Comparison of ENCODE assay signal across 1 cellular context in the genomic region with DNA sequence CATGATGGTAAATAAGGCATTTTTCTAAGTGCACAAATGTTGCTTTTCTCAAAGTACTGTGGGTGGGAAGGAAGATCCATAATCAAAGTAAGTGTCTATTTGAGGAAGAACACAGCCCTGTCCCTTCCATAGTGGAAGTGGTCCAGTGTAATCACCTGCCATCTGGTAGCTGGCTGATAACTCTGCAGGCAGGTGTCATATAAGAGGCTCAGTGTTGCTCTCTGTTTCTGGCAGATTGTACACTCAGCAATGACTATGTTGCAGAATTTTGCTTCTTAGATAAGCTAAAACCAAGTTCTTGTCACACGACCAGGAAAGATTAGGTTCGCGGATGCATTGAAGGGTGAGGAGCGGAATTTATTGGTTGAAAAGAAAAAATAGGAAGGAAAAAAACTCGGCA.
TF ChIP-seq lines count a peak whose summit lies in the region.

No MANE protein-coding gene starts in this region.

TF ChIP-seq in K562, 482 proteins besides CTCF, POLR2A, EP300 and RAD21 (continued from another document and continues in another):
- TF ChIP-seq, protein P1, sequence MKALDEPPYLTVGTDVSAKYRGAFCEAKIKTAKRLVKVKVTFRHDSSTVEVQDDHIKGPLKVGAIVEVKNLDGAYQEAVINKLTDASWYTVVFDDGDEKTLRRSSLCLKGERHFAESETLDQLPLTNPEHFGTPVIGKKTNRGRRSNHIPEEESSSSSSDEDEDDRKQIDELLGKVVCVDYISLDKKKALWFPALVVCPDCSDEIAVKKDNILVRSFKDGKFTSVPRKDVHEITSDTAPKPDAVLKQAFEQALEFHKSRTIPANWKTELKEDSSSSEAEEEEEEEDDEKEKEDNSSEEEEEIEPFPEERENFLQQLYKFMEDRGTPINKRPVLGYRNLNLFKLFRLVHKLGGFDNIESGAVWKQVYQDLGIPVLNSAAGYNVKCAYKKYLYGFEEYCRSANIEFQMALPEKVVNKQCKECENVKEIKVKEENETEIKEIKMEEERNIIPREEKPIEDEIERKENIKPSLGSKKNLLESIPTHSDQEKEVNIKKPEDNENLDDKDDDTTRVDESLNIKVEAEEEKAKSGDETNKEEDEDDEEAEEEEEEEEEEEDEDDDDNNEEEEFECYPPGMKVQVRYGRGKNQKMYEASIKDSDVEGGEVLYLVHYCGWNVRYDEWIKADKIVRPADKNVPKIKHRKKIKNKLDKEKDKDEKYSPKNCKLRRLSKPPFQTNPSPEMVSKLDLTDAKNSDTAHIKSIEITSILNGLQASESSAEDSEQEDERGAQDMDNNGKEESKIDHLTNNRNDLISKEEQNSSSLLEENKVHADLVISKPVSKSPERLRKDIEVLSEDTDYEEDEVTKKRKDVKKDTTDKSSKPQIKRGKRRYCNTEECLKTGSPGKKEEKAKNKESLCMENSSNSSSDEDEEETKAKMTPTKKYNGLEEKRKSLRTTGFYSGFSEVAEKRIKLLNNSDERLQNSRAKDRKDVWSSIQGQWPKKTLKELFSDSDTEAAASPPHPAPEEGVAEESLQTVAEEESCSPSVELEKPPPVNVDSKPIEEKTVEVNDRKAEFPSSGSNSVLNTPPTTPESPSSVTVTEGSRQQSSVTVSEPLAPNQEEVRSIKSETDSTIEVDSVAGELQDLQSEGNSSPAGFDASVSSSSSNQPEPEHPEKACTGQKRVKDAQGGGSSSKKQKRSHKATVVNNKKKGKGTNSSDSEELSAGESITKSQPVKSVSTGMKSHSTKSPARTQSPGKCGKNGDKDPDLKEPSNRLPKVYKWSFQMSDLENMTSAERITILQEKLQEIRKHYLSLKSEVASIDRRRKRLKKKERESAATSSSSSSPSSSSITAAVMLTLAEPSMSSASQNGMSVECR (CRISPR knock-in tag; IDR thresholded peaks at IDR 0.05): no peak
- TF ChIP-seq NFATC3 (IDR thresholded peaks at IDR 0.05): no peak
- TF ChIP-seq RBM15 (IDR thresholded peaks at IDR 0.05; ENCODE audit: insufficient read depth, low read length): no peak
- TF ChIP-seq OTX1 (CRISPR knock-in tag; IDR thresholded peaks at IDR 0.05): no peak
- no peak for TF ChIP-seq KAT8 (IDR thresholded peaks at IDR 0.05; ENCODE audit: low read depth)
- no peak for TF ChIP-seq ILF3 (IDR thresholded peaks at IDR 0.05; ENCODE audit: borderline replicate concordance)
- TF ChIP-seq ZNF212 (CRISPR knock-in tag; IDR thresholded peaks at IDR 0.05): no peak
- TF ChIP-seq, protein P2, sequence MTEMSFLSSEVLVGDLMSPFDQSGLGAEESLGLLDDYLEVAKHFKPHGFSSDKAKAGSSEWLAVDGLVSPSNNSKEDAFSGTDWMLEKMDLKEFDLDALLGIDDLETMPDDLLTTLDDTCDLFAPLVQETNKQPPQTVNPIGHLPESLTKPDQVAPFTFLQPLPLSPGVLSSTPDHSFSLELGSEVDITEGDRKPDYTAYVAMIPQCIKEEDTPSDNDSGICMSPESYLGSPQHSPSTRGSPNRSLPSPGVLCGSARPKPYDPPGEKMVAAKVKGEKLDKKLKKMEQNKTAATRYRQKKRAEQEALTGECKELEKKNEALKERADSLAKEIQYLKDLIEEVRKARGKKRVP (CRISPR knock-in tag; IDR thresholded peaks at IDR 0.05): no peak
- TF ChIP-seq CEBPB (tag; IDR thresholded peaks at IDR 0.05): no peak
- TF ChIP-seq HNRNPLL (IDR thresholded peaks at IDR 0.05; ENCODE audit: low read depth, low read length, poor library complexity, severe bottlenecking): no peak
- no peak for TF ChIP-seq SIRT6 (IDR thresholded peaks at IDR 0.05; ENCODE audit: low read depth, low read length)
- no peak for TF ChIP-seq STAT5B (CRISPR knock-in tag; IDR thresholded peaks at IDR 0.05)
- TF ChIP-seq ZNF24 (IDR thresholded peaks at IDR 0.05): no peak
- TF ChIP-seq COPS2 (conservative IDR thresholded peaks at IDR 0.05): no peak
- TF ChIP-seq, protein P3, sequence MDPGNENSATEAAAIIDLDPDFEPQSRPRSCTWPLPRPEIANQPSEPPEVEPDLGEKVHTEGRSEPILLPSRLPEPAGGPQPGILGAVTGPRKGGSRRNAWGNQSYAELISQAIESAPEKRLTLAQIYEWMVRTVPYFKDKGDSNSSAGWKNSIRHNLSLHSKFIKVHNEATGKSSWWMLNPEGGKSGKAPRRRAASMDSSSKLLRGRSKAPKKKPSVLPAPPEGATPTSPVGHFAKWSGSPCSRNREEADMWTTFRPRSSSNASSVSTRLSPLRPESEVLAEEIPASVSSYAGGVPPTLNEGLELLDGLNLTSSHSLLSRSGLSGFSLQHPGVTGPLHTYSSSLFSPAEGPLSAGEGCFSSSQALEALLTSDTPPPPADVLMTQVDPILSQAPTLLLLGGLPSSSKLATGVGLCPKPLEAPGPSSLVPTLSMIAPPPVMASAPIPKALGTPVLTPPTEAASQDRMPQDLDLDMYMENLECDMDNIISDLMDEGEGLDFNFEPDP (CRISPR knock-in tag; IDR thresholded peaks at IDR 0.05): no peak
- TF ChIP-seq, protein P4, sequence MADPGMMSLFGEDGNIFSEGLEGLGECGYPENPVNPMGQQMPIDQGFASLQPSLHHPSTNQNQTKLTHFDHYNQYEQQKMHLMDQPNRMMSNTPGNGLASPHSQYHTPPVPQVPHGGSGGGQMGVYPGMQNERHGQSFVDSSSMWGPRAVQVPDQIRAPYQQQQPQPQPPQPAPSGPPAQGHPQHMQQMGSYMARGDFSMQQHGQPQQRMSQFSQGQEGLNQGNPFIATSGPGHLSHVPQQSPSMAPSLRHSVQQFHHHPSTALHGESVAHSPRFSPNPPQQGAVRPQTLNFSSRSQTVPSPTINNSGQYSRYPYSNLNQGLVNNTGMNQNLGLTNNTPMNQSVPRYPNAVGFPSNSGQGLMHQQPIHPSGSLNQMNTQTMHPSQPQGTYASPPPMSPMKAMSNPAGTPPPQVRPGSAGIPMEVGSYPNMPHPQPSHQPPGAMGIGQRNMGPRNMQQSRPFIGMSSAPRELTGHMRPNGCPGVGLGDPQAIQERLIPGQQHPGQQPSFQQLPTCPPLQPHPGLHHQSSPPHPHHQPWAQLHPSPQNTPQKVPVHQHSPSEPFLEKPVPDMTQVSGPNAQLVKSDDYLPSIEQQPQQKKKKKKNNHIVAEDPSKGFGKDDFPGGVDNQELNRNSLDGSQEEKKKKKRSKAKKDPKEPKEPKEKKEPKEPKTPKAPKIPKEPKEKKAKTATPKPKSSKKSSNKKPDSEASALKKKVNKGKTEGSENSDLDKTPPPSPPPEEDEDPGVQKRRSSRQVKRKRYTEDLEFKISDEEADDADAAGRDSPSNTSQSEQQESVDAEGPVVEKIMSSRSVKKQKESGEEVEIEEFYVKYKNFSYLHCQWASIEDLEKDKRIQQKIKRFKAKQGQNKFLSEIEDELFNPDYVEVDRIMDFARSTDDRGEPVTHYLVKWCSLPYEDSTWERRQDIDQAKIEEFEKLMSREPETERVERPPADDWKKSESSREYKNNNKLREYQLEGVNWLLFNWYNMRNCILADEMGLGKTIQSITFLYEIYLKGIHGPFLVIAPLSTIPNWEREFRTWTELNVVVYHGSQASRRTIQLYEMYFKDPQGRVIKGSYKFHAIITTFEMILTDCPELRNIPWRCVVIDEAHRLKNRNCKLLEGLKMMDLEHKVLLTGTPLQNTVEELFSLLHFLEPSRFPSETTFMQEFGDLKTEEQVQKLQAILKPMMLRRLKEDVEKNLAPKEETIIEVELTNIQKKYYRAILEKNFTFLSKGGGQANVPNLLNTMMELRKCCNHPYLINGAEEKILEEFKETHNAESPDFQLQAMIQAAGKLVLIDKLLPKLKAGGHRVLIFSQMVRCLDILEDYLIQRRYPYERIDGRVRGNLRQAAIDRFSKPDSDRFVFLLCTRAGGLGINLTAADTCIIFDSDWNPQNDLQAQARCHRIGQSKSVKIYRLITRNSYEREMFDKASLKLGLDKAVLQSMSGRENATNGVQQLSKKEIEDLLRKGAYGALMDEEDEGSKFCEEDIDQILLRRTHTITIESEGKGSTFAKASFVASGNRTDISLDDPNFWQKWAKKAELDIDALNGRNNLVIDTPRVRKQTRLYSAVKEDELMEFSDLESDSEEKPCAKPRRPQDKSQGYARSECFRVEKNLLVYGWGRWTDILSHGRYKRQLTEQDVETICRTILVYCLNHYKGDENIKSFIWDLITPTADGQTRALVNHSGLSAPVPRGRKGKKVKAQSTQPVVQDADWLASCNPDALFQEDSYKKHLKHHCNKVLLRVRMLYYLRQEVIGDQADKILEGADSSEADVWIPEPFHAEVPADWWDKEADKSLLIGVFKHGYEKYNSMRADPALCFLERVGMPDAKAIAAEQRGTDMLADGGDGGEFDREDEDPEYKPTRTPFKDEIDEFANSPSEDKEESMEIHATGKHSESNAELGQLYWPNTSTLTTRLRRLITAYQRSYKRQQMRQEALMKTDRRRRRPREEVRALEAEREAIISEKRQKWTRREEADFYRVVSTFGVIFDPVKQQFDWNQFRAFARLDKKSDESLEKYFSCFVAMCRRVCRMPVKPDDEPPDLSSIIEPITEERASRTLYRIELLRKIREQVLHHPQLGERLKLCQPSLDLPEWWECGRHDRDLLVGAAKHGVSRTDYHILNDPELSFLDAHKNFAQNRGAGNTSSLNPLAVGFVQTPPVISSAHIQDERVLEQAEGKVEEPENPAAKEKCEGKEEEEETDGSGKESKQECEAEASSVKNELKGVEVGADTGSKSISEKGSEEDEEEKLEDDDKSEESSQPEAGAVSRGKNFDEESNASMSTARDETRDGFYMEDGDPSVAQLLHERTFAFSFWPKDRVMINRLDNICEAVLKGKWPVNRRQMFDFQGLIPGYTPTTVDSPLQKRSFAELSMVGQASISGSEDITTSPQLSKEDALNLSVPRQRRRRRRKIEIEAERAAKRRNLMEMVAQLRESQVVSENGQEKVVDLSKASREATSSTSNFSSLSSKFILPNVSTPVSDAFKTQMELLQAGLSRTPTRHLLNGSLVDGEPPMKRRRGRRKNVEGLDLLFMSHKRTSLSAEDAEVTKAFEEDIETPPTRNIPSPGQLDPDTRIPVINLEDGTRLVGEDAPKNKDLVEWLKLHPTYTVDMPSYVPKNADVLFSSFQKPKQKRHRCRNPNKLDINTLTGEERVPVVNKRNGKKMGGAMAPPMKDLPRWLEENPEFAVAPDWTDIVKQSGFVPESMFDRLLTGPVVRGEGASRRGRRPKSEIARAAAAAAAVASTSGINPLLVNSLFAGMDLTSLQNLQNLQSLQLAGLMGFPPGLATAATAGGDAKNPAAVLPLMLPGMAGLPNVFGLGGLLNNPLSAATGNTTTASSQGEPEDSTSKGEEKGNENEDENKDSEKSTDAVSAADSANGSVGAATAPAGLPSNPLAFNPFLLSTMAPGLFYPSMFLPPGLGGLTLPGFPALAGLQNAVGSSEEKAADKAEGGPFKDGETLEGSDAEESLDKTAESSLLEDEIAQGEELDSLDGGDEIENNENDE (IDR thresholded peaks at IDR 0.05; ENCODE audit: low read depth, low read length): no peak
- TF ChIP-seq, protein P5, sequence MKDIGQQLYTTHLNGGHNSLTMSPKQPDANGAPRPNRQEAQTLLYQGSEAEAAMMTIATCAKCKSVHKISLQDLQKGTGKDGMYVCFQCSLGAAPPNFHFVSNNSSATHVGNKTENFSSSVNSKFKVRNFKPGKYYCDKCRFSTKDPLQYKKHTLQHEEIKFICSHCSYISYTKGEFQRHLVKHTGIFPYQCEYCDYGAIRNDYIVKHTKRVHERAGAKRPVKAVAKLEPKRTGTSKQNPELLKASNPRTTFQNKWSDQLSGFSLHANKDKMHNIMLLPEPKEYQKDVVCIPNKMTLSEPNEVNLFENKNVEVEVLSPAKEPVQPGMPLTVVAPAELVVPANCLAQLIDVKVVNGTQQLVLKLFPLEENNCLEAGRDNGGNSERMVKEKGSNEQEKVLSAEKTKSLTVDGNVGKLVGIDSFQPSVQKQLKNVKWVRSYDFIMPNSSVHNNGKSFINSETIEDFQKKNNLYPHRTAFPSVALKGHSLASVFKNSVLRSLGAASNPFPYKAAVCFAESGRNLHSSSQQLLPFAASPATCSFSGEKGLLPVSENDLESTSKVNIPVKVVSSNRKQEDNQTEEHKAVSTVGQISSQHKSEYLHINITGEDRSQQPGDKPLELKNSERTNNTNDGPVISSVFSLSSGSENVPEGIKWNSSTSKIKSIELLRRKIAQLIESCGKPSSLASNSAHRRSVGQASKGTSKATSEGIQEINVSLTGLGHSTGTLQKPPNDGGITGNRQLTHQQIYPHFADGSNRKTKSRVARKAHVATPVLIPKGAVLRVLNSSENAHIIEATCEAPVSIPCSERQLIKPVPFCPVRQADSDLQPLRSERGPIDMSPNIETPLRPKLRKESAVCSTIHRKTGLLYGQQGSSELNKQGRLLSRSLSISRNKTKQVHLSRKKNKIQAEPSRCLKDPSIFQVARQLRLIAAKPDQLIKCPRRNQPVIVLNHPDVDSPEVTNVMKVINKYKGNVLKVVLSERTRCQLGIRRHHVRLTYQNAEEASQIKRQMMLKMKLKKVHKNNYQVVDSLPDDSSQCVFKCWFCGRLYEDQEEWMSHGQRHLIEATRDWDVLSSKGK (CRISPR knock-in tag; IDR thresholded peaks at IDR 0.05): no peak
- TF ChIP-seq MXI1 (IDR thresholded peaks at IDR 0.05; ENCODE audit: low read depth, low read length): no peak
- TF ChIP-seq, protein P6, sequence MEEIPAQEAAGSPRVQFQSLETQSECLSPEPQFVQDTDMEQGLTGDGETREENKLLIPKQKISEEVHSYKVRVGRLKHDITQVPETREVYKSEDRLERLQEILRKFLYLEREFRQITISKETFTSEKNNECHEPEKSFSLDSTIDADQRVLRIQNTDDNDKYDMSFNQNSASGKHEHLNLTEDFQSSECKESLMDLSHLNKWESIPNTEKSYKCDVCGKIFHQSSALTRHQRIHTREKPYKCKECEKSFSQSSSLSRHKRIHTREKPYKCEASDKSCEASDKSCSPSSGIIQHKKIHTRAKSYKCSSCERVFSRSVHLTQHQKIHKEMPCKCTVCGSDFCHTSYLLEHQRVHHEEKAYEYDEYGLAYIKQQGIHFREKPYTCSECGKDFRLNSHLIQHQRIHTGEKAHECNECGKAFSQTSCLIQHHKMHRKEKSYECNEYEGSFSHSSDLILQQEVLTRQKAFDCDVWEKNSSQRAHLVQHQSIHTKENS (CRISPR knock-in tag; IDR thresholded peaks at IDR 0.05): no peak
- TF ChIP-seq, protein P7, sequence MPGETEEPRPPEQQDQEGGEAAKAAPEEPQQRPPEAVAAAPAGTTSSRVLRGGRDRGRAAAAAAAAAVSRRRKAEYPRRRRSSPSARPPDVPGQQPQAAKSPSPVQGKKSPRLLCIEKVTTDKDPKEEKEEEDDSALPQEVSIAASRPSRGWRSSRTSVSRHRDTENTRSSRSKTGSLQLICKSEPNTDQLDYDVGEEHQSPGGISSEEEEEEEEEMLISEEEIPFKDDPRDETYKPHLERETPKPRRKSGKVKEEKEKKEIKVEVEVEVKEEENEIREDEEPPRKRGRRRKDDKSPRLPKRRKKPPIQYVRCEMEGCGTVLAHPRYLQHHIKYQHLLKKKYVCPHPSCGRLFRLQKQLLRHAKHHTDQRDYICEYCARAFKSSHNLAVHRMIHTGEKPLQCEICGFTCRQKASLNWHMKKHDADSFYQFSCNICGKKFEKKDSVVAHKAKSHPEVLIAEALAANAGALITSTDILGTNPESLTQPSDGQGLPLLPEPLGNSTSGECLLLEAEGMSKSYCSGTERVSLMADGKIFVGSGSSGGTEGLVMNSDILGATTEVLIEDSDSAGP (CRISPR knock-in tag; IDR thresholded peaks at IDR 0.05): no peak
- TF ChIP-seq ETS2 (tag; IDR thresholded peaks at IDR 0.05; ENCODE audit: borderline replicate concordance, poor library complexity, severe bottlenecking): no peak
- TF ChIP-seq ILK (tag; IDR thresholded peaks at IDR 0.05; ENCODE audit: borderline replicate concordance, low read depth): no peak
- TF ChIP-seq ZBTB7A (IDR thresholded peaks at IDR 0.05; ENCODE audit: borderline replicate concordance, control insufficient read depth, low read depth, low read length): no peak
- TF ChIP-seq RFX1 (IDR thresholded peaks at IDR 0.05): no peak
- no peak for TF ChIP-seq NFXL1 (CRISPR knock-in tag; IDR thresholded peaks at IDR 0.05)
- TF ChIP-seq, protein P8, sequence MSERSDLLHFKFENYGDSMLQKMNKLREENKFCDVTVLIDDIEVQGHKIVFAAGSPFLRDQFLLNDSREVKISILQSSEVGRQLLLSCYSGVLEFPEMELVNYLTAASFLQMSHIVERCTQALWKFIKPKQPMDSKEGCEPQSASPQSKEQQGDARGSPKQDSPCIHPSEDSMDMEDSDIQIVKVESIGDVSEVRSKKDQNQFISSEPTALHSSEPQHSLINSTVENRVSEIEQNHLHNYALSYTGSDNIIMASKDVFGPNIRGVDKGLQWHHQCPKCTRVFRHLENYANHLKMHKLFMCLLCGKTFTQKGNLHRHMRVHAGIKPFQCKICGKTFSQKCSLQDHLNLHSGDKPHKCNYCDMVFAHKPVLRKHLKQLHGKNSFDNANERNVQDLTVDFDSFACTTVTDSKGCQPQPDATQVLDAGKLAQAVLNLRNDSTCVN (CRISPR knock-in tag; IDR thresholded peaks at IDR 0.05): no peak
- no peak for TF ChIP-seq NCOA6 (IDR thresholded peaks at IDR 0.05)
